1 cellular context compared by ENCODE assay signal in the genomic region with DNA sequence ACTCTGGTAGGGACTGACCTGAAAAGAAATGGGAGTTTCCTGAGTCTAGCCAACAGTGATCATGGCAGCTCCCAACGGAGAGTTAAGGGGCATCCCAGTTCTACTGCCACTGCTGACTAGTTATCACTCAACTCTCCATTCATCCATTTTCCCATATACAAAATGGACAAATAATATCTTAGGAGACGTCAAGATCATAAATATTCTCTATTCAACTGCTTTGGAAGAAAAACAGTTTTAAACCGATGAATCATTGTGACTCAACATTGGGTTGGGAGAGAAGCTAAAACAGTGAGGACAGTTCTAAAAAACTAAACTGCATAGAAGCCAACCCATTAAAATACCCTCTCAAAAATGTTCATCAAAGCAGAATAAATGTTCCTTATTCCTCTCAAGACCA.
A peak's percentile ranks its signal among the peaks of the same experiment; 100 is the strongest.
TF ChIP-seq lines count a peak whose summit lies in the region.

No MANE protein-coding gene starts in this region.

TF ChIP-seq in SK-N-SH, 30 proteins besides CTCF, POLR2A, EP300 and RAD21 (continued from another document):
- TF ChIP-seq, protein P1, sequence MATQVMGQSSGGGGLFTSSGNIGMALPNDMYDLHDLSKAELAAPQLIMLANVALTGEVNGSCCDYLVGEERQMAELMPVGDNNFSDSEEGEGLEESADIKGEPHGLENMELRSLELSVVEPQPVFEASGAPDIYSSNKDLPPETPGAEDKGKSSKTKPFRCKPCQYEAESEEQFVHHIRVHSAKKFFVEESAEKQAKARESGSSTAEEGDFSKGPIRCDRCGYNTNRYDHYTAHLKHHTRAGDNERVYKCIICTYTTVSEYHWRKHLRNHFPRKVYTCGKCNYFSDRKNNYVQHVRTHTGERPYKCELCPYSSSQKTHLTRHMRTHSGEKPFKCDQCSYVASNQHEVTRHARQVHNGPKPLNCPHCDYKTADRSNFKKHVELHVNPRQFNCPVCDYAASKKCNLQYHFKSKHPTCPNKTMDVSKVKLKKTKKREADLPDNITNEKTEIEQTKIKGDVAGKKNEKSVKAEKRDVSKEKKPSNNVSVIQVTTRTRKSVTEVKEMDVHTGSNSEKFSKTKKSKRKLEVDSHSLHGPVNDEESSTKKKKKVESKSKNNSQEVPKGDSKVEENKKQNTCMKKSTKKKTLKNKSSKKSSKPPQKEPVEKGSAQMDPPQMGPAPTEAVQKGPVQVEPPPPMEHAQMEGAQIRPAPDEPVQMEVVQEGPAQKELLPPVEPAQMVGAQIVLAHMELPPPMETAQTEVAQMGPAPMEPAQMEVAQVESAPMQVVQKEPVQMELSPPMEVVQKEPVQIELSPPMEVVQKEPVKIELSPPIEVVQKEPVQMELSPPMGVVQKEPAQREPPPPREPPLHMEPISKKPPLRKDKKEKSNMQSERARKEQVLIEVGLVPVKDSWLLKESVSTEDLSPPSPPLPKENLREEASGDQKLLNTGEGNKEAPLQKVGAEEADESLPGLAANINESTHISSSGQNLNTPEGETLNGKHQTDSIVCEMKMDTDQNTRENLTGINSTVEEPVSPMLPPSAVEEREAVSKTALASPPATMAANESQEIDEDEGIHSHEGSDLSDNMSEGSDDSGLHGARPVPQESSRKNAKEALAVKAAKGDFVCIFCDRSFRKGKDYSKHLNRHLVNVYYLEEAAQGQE (IDR thresholded peaks at IDR 0.05; ENCODE audit: low read depth, low read length), result no peak
- peak; percentile 97 for TF ChIP-seq FOSL2 (IDR thresholded peaks at IDR 0.05; ENCODE audit: borderline replicate concordance, low read depth)
- peak; percentile 57 for TF ChIP-seq TCF12 (IDR thresholded peaks at IDR 0.05)
- TF ChIP-seq JUND (IDR thresholded peaks at IDR 0.05), result peak; percentile 87
- no peak; the same call in 1 of the 2 replicates for TF ChIP-seq RXRA (IDR thresholded peaks at IDR 0.05; ENCODE audit: borderline replicate concordance, low read depth)
- TF ChIP-seq, protein P2, sequence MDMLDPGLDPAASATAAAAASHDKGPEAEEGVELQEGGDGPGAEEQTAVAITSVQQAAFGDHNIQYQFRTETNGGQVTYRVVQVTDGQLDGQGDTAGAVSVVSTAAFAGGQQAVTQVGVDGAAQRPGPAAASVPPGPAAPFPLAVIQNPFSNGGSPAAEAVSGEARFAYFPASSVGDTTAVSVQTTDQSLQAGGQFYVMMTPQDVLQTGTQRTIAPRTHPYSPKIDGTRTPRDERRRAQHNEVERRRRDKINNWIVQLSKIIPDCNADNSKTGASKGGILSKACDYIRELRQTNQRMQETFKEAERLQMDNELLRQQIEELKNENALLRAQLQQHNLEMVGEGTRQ (IDR thresholded peaks at IDR 0.05; ENCODE audit: borderline replicate concordance, low read depth, low read length), result no peak
- no peak; the same call in 1 of the 2 replicates for TF ChIP-seq POLR2AphosphoS5 (IDR thresholded peaks at IDR 0.05; ENCODE audit: low read depth, low read length)
- TF ChIP-seq FOXJ3 (CRISPR knock-in tag; IDR thresholded peaks at IDR 0.05), result no peak
- TF ChIP-seq SMC3 (IDR thresholded peaks at IDR 0.05; ENCODE audit: low read depth, low read length), result no peak
- TF ChIP-seq GABPA (IDR thresholded peaks at IDR 0.05; ENCODE audit: low read depth), result no peak
